Comparison of ENCODE assay signal across 8 cellular contexts in the genomic region with DNA sequence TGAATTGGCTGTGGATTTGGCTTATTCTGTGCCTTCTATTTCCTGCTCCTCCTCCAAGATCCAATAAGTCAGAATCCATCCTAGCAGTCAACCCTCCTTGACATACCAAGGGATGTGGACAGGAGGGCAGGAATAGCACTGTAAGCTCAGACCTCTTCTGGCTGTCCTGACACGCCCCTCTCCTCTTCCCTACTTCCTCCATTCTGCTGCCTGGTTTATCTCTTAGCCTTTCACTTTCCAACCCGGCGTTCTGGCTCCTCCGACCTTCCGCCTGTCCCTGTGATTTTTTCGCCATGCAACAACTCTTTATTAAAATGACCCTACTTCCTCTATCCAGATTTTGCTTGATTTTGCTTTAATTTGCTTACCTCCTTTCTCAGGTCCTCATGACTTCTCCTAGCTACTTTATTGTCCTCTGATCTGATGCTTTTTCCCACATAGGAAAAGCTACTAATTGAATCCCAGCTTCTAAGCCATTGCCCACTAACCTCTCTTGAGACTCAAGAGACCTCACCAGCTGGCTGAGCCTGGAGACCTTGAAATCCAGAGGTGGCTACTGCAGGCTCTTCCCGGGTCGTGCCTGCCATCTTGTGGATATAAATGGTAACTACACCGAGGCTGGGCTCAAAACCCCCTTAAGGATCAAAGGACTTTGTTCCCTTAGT.
DNase-seq lines count a peak whose midpoint lies in the region; ATAC-seq and TF ChIP-seq lines count a peak whose summit lies in the region.

No MANE protein-coding gene starts in this region.

- no peaks in the 10 kb centered on the region for H3K9me3 Mint-ChIP-seq in effector memory CD8-positive, alpha-beta T cell
- H3K9me3 Mint-ChIP-seq in stimulated activated naive CD8-positive, alpha-beta T cell treated with anti-CD3 and anti-CD28 coated beads, Interleukin-15, amount 100 ng/mL, for 72 hours: no peaks in the 10 kb centered on the region

- peaks cover 14 to 16% of the 10 kb centered on the region in 2 donors for H3K4me1 Mint-ChIP-seq in effector memory CD8-positive, alpha-beta T cell (ENCODE audit: low read depth in 2 of 2)
- peaks cover 20% of the 10 kb centered on the region for H3K4me1 Mint-ChIP-seq in stimulated activated naive CD8-positive, alpha-beta T cell treated with anti-CD3 and anti-CD28 coated beads, Interleukin-15, amount 100 ng/mL, for 72 hours

- peak; percentile 71 for TF ChIP-seq CTCF in AG10803 (conservative IDR thresholded peaks at IDR 0.05; ENCODE audit: low read length)

- peaks cover 0 to 10% of the 10 kb centered on the region in 2 donors for H3K27me3 Mint-ChIP-seq in effector memory CD8-positive, alpha-beta T cell
- H3K27me3 Mint-ChIP-seq in stimulated activated naive CD8-positive, alpha-beta T cell treated with anti-CD3 and anti-CD28 coated beads, Interleukin-15, amount 100 ng/mL, for 72 hours: no peaks in the 10 kb centered on the region

- no peaks in the 10 kb centered on the region for H3K36me3 Mint-ChIP-seq in effector memory CD8-positive, alpha-beta T cell (ENCODE audit: insufficient read depth)

- ATAC-seq in GM18511 (IDR thresholded peaks at IDR 0.05; ENCODE audit: unreplicated experiment) (peak; percentile 80), HG03025 (IDR thresholded peaks at IDR 0.05; ENCODE audit: low FRiP score, unreplicated experiment) (peak; percentile 62)
- peak; percentile 41 for ATAC-seq in effector memory CD8-positive, alpha-beta T cell (replicated peaks)
- peak; percentile 70 for ATAC-seq in stimulated activated naive CD8-positive, alpha-beta T cell treated with anti-CD3 and anti-CD28 coated beads, Interleukin-15, amount 100 ng/mL, for 72 hours

- DNase-seq in AG10803 (ENCODE audit: low read depth): peak; percentile 47
- DNase-seq in NCI-H2227 (lab: John Stamatoyannopoulos, UW; ENCODE audit: unreplicated experiment): peak; percentile 13
- DNase-seq in activated CD4-positive, alpha-beta T cell treated with anti-CD3 and anti-CD28 coated beads for 48 hours: peak; percentile 68
- DNase-seq in effector memory CD8-positive, alpha-beta T cell: peak; percentile 3 to 22 (median 14)
- peak; percentile 59 for DNase-seq in midbrain (lab: John Stamatoyannopoulos, UW)
- DNase-seq in stimulated activated naive CD8-positive, alpha-beta T cell treated with anti-CD3 and anti-CD28 coated beads, Interleukin-15, amount 100 ng/mL, for 72 hours: peak; percentile 44 to 58

- H3K27ac Mint-ChIP-seq in effector memory CD8-positive, alpha-beta T cell: no peak overlapping the region
- H3K27ac Mint-ChIP-seq in stimulated activated naive CD8-positive, alpha-beta T cell treated with anti-CD3 and anti-CD28 coated beads, Interleukin-15, amount 100 ng/mL, for 72 hours: no peak overlapping the region

- no peak overlapping the region for H3K4me3 Mint-ChIP-seq in effector memory CD8-positive, alpha-beta T cell
- H3K4me3 Mint-ChIP-seq in stimulated activated naive CD8-positive, alpha-beta T cell treated with anti-CD3 and anti-CD28 coated beads, Interleukin-15, amount 100 ng/mL, for 72 hours: no peak overlapping the region

- H3K4me3 ChIP-seq in AG10803 (ENCODE audit: low read length): no peak overlapping the region

Comparison
In these comparisons a context has a peak if more than half of its experiments do, and no peak if none do; other contexts are left out.
1. DNase-seq: peak in every context shown above with its lines; median percentile 68 in activated CD4-positive, alpha-beta T cell treated with anti-CD3 and anti-CD28 coated beads for 48 hours; 59 in midbrain; 51 in stimulated activated naive CD8-positive, alpha-beta T cell treated with anti-CD3 and anti-CD28 coated beads, Interleukin-15, amount 100 ng/mL, for 72 hours; 47 in AG10803; 14 in effector memory CD8-positive, alpha-beta T cell; 13 in NCI-H2227.